20 cellular contexts compared by ENCODE assay signal in genomic region chr13:101306773-101307172, GRCh38.
DNase-seq lines count a peak whose midpoint lies in the region; ATAC-seq and TF ChIP-seq lines count a peak whose summit lies in the region.
"Had no signal": no experiment of that assay in that cellular context is flagged by ENCODE, and none has a peak within 500 bp of the region (broad histone marks: within the 10 kb centered on the region; RNA-seq: fewer than 3 reads in every experiment).

No MANE protein-coding gene starts in this region.

- no peak overlapping the region for H3K4me3 ChIP-seq in SK-N-SH (ENCODE audit: low read depth in 2 of 2, low read length in 1 of 2)
- H3K4me3 ChIP-seq in brain microvascular endothelial cell (ENCODE audit: low read depth, low read length), result no peak overlapping the region
- no peak overlapping the region for H3K4me3 ChIP-seq in aorta (ENCODE audit: low read length in 2 of 2)
- H3K4me3 ChIP-seq: HAP-1, K562 had no signal

- peaks cover 70% of the 10 kb centered on the region for H3K4me1 Mint-ChIP-seq in osteocyte (ENCODE audit: unreplicated experiment)
- H3K4me1 Mint-ChIP-seq: B cell had no signal

- H3K4me1 ChIP-seq in SK-N-SH (ENCODE audit: control insufficient read depth in 1 of 2, insufficient read depth in 2 of 2, low read depth in 1 of 2, low read length in 1 of 2), result peaks cover 10 to 15% of the 10 kb centered on the region in 2 experiments
- H3K4me1 ChIP-seq in aorta (ENCODE audit: control insufficient read depth in 1 of 2, insufficient read depth in 2 of 2, low read length in 2 of 2), result peaks cover 0 to 2% of the 10 kb centered on the region in 2 donors
- H3K4me1 ChIP-seq: HAP-1 had no signal

- no peaks in the 10 kb centered on the region for H3K27me3 Mint-ChIP-seq in osteocyte (ENCODE audit: unreplicated experiment)
- H3K27me3 Mint-ChIP-seq: B cell had no signal

- no peak overlapping the region for H2AFZ ChIP-seq in SK-N-SH (ENCODE audit: low read depth)

- H3K27me3 ChIP-seq in SK-N-SH (ENCODE audit: insufficient read depth) (no peaks in the 10 kb centered on the region), brain microvascular endothelial cell (replicated peaks) (no peaks in the 10 kb centered on the region), aorta (ENCODE audit: control insufficient read depth in 1 of 2, insufficient read depth in 2 of 2, low read length in 1 of 2) (no peaks in the 10 kb centered on the region)

- H3K9me2 ChIP-seq in SK-N-SH, result no peaks in the 10 kb centered on the region

- no peak for TF ChIP-seq EP300 in SK-N-SH (IDR thresholded peaks at IDR 0.05; ENCODE audit: borderline replicate concordance in 1 of 2, low read depth in 1 of 2, low read length in 1 of 2)

- H3K9me3 ChIP-seq in SK-N-SH, result no peaks in the 10 kb centered on the region
- no peaks in the 10 kb centered on the region for H3K9me3 ChIP-seq in aorta (ENCODE audit: control insufficient read depth, low read length)
- H3K9me3 ChIP-seq: HAP-1 had no signal

- no peaks in the 10 kb centered on the region for H3K36me3 ChIP-seq in SK-N-SH (replicated peaks in 1 of 2; ENCODE audit: control insufficient read depth in 1 of 2, insufficient read depth in 2 of 2, low read length in 1 of 2)
- H3K36me3 ChIP-seq in brain microvascular endothelial cell (replicated peaks), result no peaks in the 10 kb centered on the region
- no peaks in the 10 kb centered on the region for H3K36me3 ChIP-seq in aorta (ENCODE audit: control insufficient read depth in 1 of 2, insufficient read depth in 2 of 2, low read length in 1 of 2)
- H3K36me3 ChIP-seq: HAP-1 had no signal

- DNase-seq in SK-N-SH, result no peak
- no peak for DNase-seq in brain microvascular endothelial cell
- no peak for DNase-seq in osteocyte (ENCODE audit: extremely low spot score, unreplicated experiment)
- no peak for DNase-seq in aorta
- DNase-seq in activated naive CD4-positive, alpha-beta T cell treated with Interleukin-2 at 50 U/mL for 16 hours, result no peak
- no peak for DNase-seq in GDM1 (lab: John Stamatoyannopoulos, UW)
- no peak for DNase-seq in NOMO-1 treated with DMSO at 0.1 percent for 48 hours (lab: John Stamatoyannopoulos, UW; ENCODE audit: unreplicated experiment)
- DNase-seq: DMS 273 treated with DMSO at 0.1 percent for 48 hours, NCI-H1417, NCI-H1930, NCI-H345, NCI-H524 treated with DMSO at 0.1 percent for 48 hours, PC-3, RPMI8226, SHP77 treated with DMSO at 0.1 percent for 48 hours had no signal

- peak overlapping the region; percentile 71 to 80 for H3K27ac ChIP-seq in SK-N-SH (ENCODE audit: low read depth in 2 of 2, low read length in 1 of 2)
- H3K27ac ChIP-seq in brain microvascular endothelial cell, result peak overlapping the region; percentile 83
- H3K27ac ChIP-seq in aorta (ENCODE audit: low read depth in 1 of 2, low read length in 2 of 2), result peak overlapping the region; percentile 51 to 96
- H3K27ac ChIP-seq: 22Rv1 had no signal

- ATAC-seq in SK-N-SH treated with all-trans-retinoic acid at 6 μM for 48 hours (no peak), aorta (ENCODE audit: low FRiP score) (no peak)
- ATAC-seq: K562, PC-3 had no signal

- CTCF ChIA-PET in SK-N-SH (lab: Yijun Ruan, JAX), result no interaction called here

- no peak for TF ChIP-seq RAD21 in SK-N-SH (IDR thresholded peaks at IDR 0.05; ENCODE audit: low read length)

- in situ Hi-C loops in brain microvascular endothelial cell (cut with HindIII; ENCODE audit: low pct_ligation_motif_present, low sequenced_read_pairs), result no loop called here

- intact Hi-C loops in aorta (cut with DNase I), result loop anchor here (5.0 to 10.0 kb wide), 3 partner anchors 146 to 162 kb away; partner anchors contain the start of gene ITGBL1 (in 1 of the 2)

- POLR2A ChIA-PET in SK-N-SH (lab: Yijun Ruan, JAX), result no interaction called here

- TF ChIP-seq CTCF in SK-N-SH (IDR thresholded peaks at IDR 0.05) (no peak), brain microvascular endothelial cell (IDR thresholded peaks at IDR 0.05; ENCODE audit: low read depth, low read length, missing control alignments) (no peak), osteocyte (IDR thresholded peaks at IDR 0.05) (no peak)

- H3K27ac Mint-ChIP-seq in osteocyte (ENCODE audit: unreplicated experiment), result peak overlapping the region; percentile 96
- H3K27ac Mint-ChIP-seq: B cell had no signal

- H3K9ac ChIP-seq in SK-N-SH, result no peak overlapping the region

- H3K9me3 Mint-ChIP-seq in osteocyte (ENCODE audit: unreplicated experiment), result no peaks in the 10 kb centered on the region

- H4K20me1 ChIP-seq in SK-N-SH (ENCODE audit: insufficient read depth), result no peaks in the 10 kb centered on the region

- peaks cover 1% of the 10 kb centered on the region for H3K36me3 Mint-ChIP-seq in osteocyte (ENCODE audit: unreplicated experiment)

- H3K4me3 Mint-ChIP-seq in osteocyte (ENCODE audit: unreplicated experiment), result no peak overlapping the region
- H3K4me3 Mint-ChIP-seq: B cell had no signal

- no peak overlapping the region for H3K4me2 ChIP-seq in SK-N-SH

- 85% methylated on average over 3 of the region's 3 CpGs for WGBS in SK-N-SH (ENCODE audit: low lambda C conversion rate)
- 72 to 87% methylated on average over 3 of the region's 3 CpGs for WGBS in aorta, 2 donors

- peaks cover 37% of the 10 kb centered on the region for H3F3A ChIP-seq in SK-N-SH (replicated peaks; ENCODE audit: insufficient read depth)

- no peaks in the 10 kb centered on the region for H3K79me2 ChIP-seq in SK-N-SH (ENCODE audit: insufficient read depth)

TF ChIP-seq in SK-N-SH, 30 proteins besides CTCF, POLR2A, EP300 and RAD21 (continues in another document):
- TF ChIP-seq SIN3A (IDR thresholded peaks at IDR 0.05; ENCODE audit: borderline replicate concordance, low read depth, low read length) (no peak), FOXJ3 (CRISPR knock-in tag; IDR thresholded peaks at IDR 0.05) (no peak), GABPA (IDR thresholded peaks at IDR 0.05; ENCODE audit: low read depth) (no peak), TAF1 (IDR thresholded peaks at IDR 0.05; ENCODE audit: borderline replicate concordance, low read depth, low read length) (no peak), NFIC (IDR thresholded peaks at IDR 0.05; ENCODE audit: borderline replicate concordance) (no peak), PBX3 (IDR thresholded peaks at IDR 0.05) (no peak), USF2 (IDR thresholded peaks at IDR 0.05; ENCODE audit: borderline replicate concordance, low read depth, low read length) (no peak), MEF2A (IDR thresholded peaks at IDR 0.05; ENCODE audit: borderline replicate concordance, low read depth) (no peak), TCF12 (IDR thresholded peaks at IDR 0.05) (no peak), RXRA (IDR thresholded peaks at IDR 0.05; ENCODE audit: borderline replicate concordance, low read depth) (no peak)

TF ChIP-seq in SK-N-SH treated with all-trans-retinoic acid at 6 μM for 48 hours, 23 proteins besides CTCF, POLR2A, EP300 and RAD21:
- no peak for TF ChIP-seq TOX (CRISPR knock-in tag; IDR thresholded peaks at IDR 0.05; ENCODE audit: borderline replicate concordance)
- TF ChIP-seq ZC3H10 (CRISPR knock-in tag; IDR thresholded peaks at IDR 0.05), result no peak
- TF ChIP-seq OSR1 (CRISPR knock-in tag; IDR thresholded peaks at IDR 0.05), result no peak
- no peak for TF ChIP-seq ZFP3 (CRISPR knock-in tag; IDR thresholded peaks at IDR 0.05)
- TF ChIP-seq CREB5 (CRISPR knock-in tag; IDR thresholded peaks at IDR 0.05; ENCODE audit: low read depth), result no peak
- no peak for TF ChIP-seq TCF4 (CRISPR knock-in tag; IDR thresholded peaks at IDR 0.05; ENCODE audit: borderline replicate concordance)
